ENCODE assay signal across 13 cellular contexts in genomic region chr1:112575154-112575804, GRCh38. TPM values are rescaled to one million over a fixed set of nuclear protein-coding genes. Genes with fewer than 3 reads are reported as not detected.
DNase-seq lines count a peak whose midpoint lies in the region; ATAC-seq, FAIRE-seq and TF ChIP-seq lines count a peak whose summit lies in the region.
"Had no signal": no experiment of that assay in that cellular context is flagged by ENCODE, and none has a peak within 500 bp of the region (broad histone marks: within the 10 kb centered on the region; RNA-seq: fewer than 3 reads in every experiment).

No MANE protein-coding gene starts in this region.

- CTCF ChIA-PET in AG04449 (lab: Yijun Ruan, JAX), result interaction anchor here (1.1 to 1.7 kb wide), 3 partner anchors 32 to 184 kb away, joined by 3 to 4 read pairs (median 3); no protein-coding TSS in a partner anchor

- no peaks in the 10 kb centered on the region for H3K36me3 ChIP-seq in kidney epithelial cell (ENCODE audit: control insufficient read depth, insufficient read depth, low read length)

- intact Hi-C loops in posterior vena cava (cut with DNase I), result no loop called here

- H3K27me3 ChIP-seq in kidney epithelial cell (ENCODE audit: control insufficient read depth, insufficient read depth, low read length), result no peaks in the 10 kb centered on the region
- H3K27me3 ChIP-seq: sigmoid colon had no signal

- DNase-seq in AG04449 (ENCODE audit: low read depth, low spot score) (peak; percentile 90), HTR-8/SVneo (ENCODE audit: insufficient read length, low spot score) (peak; percentile 48), astrocyte of the cerebellum (ENCODE audit: low read depth) (peak; percentile 58), kidney epithelial cell (ENCODE audit: low read depth) (peak; percentile 47), posterior vena cava (ENCODE audit: low spot score) (no peak), foreskin melanocyte (no peak)
- no peak for DNase-seq in activated CD4-positive, alpha-beta T cell treated with anti-CD3 and anti-CD28 coated beads, Interleukin-2, amount 50 U/mL, for 48 hours
- DNase-seq: activated naive CD4-positive, alpha-beta T cell treated with Interleukin-2 at 50 U/mL for 16 hours; C1 segment of cervical spinal cord; sigmoid colon had no signal

- peak; percentile 84 for FAIRE-seq in HTR-8/SVneo (lab: Jason Lieb, UNC)

- ATAC-seq in GM21367 (IDR thresholded peaks at IDR 0.05; ENCODE audit: unreplicated experiment), result no peak
- ATAC-seq: WTC11 had no signal

- in situ Hi-C loops in astrocyte of the cerebellum (cut with HindIII; ENCODE audit: low sequenced_read_pairs), result no loop called here

- POLR2A ChIA-PET in AG04449 (lab: Yijun Ruan, JAX), result interaction anchor here (0.7 kb wide), 1 partner anchor 21 kb away, joined by 3 read pairs; no protein-coding TSS in a partner anchor

- H3K4me3 ChIP-seq in AG04449 (ENCODE audit: low read depth, low read length) (no peak overlapping the region), astrocyte of the cerebellum (ENCODE audit: low read depth, low read length) (no peak overlapping the region), kidney epithelial cell (ENCODE audit: low read depth, low read length) (no peak overlapping the region)
- H3K4me3 ChIP-seq: lung, sigmoid colon had no signal

- TF ChIP-seq CTCF in AG04449 (IDR thresholded peaks at IDR 0.05; ENCODE audit: insufficient read depth, low read length, missing control alignments) (no peak), astrocyte of the cerebellum (IDR thresholded peaks at IDR 0.05; ENCODE audit: low read depth, low read length, missing control alignments) (no peak), kidney epithelial cell (IDR thresholded peaks at IDR 0.05; ENCODE audit: insufficient read depth, low read length, poor library complexity, severe bottlenecking) (no peak)

RNA-seq across cellular contexts. Expression of gene ST7L, which starts 43.7 kb away (rescaled TPM):
- total RNA-seq in kidney epithelial cell, result 10.8 and 12.9 TPM in 2 replicates
- total RNA-seq in posterior vena cava, result 10 to 100 TPM; 17.9 to 19.4 TPM

RNA-seq across cellular contexts. Expression of gene CAPZA1, which starts 44.4 kb away (rescaled TPM):
- 181 and 193 TPM in 2 replicates for total RNA-seq in kidney epithelial cell
- 100 to 1,000 TPM; 104 to 109 TPM for total RNA-seq in posterior vena cava

Comparison
In these comparisons a context has a peak if more than half of its experiments do, and no peak if none do; other contexts are left out.
1. DNase-seq: peak in AG04449 (single experiment), HTR-8/SVneo (single experiment), astrocyte of the cerebellum (single experiment) and kidney epithelial cell (single experiment); none in posterior vena cava (single experiment), activated CD4-positive, alpha-beta T cell treated with anti-CD3 and anti-CD28 coated beads, Interleukin-2, amount 50 U/mL, for 48 hours (0 of 2) and foreskin melanocyte (single experiment).